ENCODE assay signal across 9 cellular contexts in the genomic region with DNA sequence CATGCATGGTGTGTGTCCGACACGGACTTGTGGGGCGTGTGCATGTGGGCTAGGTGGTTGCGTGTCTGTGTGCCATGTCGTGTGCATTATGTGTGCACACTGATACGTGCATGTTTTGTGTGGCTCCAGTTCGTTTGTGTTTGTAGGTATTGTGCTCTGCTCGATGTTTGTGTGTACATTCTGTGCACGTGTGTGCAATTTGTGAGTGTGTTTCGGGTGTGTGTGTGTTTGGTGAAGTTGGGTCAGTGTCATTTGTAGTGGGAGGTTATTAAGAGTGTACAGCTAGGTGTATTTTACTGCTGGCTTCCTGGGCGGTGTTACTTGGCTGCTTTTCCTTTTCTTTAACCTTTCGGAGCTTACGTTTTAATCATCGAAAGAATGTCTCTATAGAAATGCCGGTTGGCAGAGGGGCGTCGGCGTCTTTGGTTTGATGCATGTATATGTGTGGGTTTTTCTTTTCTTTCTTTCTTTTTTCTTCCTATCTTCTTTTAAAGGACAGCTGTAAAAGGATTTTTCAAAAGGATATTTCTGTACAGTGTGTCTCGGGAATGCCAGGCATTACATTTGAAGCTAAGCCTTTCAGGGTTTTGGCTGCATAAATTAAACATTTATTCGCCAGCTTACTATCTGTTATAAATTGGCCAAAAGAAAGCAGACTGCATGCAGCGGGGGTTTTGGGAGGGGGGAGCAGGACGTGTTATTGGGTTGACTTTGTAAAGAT. TPM values are rescaled to one million over a fixed set of nuclear protein-coding genes. Genes with fewer than 3 reads are reported as not detected.
DNase-seq lines count a peak whose midpoint lies in the region; ATAC-seq and TF ChIP-seq lines count a peak whose summit lies in the region.
"Had no signal": no experiment of that assay in that cellular context is flagged by ENCODE, and none has a peak within 500 bp of the region (broad histone marks: within the 10 kb centered on the region; RNA-seq: fewer than 3 reads in every experiment).

No MANE protein-coding gene starts in this region.

- TF ChIP-seq CTCF in hepatocyte (IDR thresholded peaks at IDR 0.05; ENCODE audit: poor library complexity): no peak

- peaks cover 33% of the 10 kb centered on the region for H3K27me3 ChIP-seq in H7 (ENCODE audit: control insufficient read depth, insufficient read depth, low read length)
- no peaks in the 10 kb centered on the region for H3K27me3 ChIP-seq in hepatocyte

- H3K4me3 ChIP-seq in H7 (ENCODE audit: insufficient read depth, low read depth, low read length): peak overlapping the region; percentile 58
- peak overlapping the region; percentile 82 for H3K4me3 ChIP-seq in hepatocyte
- H3K4me3 ChIP-seq in skin epidermis: peak overlapping the region in 5 of 7 experiments; percentile 18 to 59 (median 20)

- 7% methylated on average over 22 of the region's 22 CpGs for WGBS in hepatocyte (ENCODE audit: low lambda C conversion rate, missing lambda C conversion rate)

- no peak for ATAC-seq in HG03439 (IDR thresholded peaks at IDR 0.05; ENCODE audit: unreplicated experiment)
- ATAC-seq in GM19455 (IDR thresholded peaks at IDR 0.05; ENCODE audit: unreplicated experiment): no peak
- ATAC-seq in HG02588 (IDR thresholded peaks at IDR 0.05; ENCODE audit: unreplicated experiment): no peak

- no peaks in the 10 kb centered on the region for H3K9me3 ChIP-seq in hepatocyte (ENCODE audit: low read depth)

- peaks cover 5% of the 10 kb centered on the region for H3K4me1 ChIP-seq in hepatocyte (ENCODE audit: insufficient read depth)

- no peaks in the 10 kb centered on the region for H3K36me3 ChIP-seq in H7 (replicated peaks; ENCODE audit: control insufficient read depth, insufficient read depth, low read length)
- H3K36me3 ChIP-seq in hepatocyte (replicated peaks; ENCODE audit: insufficient read depth, low read depth): no peaks in the 10 kb centered on the region

- H3K9me2 ChIP-seq in hepatocyte (replicated peaks; ENCODE audit: insufficient read depth): no peaks in the 10 kb centered on the region

- H3K4me2 ChIP-seq in hepatocyte: peak overlapping the region; percentile 87

- H4K20me1 ChIP-seq in hepatocyte (ENCODE audit: insufficient read depth, poor library complexity, severe bottlenecking): no peaks in the 10 kb centered on the region

- H3K27ac ChIP-seq in hepatocyte (peak overlapping the region; percentile 85), skin epidermis (peak overlapping the region in 1 of 21 experiments; percentile 73)

- peaks cover 52% of the 10 kb centered on the region for H3K79me2 ChIP-seq in hepatocyte

- DNase-seq in H7: no peak
- peak; percentile 56 for DNase-seq in SK-N-DZ (ENCODE audit: low spot score)
- DNase-seq in hepatocyte (ENCODE audit: low spot score): peak; percentile 14
- DNase-seq in activated CD4-positive, alpha-beta T cell treated with anti-CD3 and anti-CD28 coated beads for 48 hours: no peak
- DNase-seq: activated CD4-positive, alpha-beta memory T cell treated with anti-CD3 and anti-CD28 coated beads, Interleukin-2, amount 10 ng/mL, durations not matched to agents 7 days and 5 days had no signal

- H2AFZ ChIP-seq in hepatocyte: peak overlapping the region; percentile 83

RNA-seq across cellular contexts. Expression of a gene that starts 1.3 kb away (rescaled TPM):
- 0.07 and 0.63 TPM in 2 replicates for total RNA-seq in H7 (2014; rRNA removed; shearing (Covaris generic))
- polyA plus RNA-seq in SK-N-DZ (2014; cell fraction: cytosol; rRNA removed): 2.3 and 2.7 TPM in 2 replicates
- polyA plus RNA-seq in SK-N-DZ (2014; cell fraction: nucleus; rRNA removed): 2.1 and 2.6 TPM in 2 replicates
- total RNA-seq in hepatocyte: 6.9 and 8.7 TPM in 2 replicates
- polyA plus RNA-seq in hepatocyte: 1.4 and 2.7 TPM in 2 replicates
- total RNA-seq: activated CD4-positive, alpha-beta memory T cell treated with anti-CD3 and anti-CD28 coated beads, Interleukin-2, amount 10 ng/mL, durations not matched to agents 7 days and 5 days had no signal

Comparison
In these comparisons a context has a peak if more than half of its experiments do, and no peak if none do; other contexts are left out.
1. DNase-seq: peak in SK-N-DZ (single experiment) and hepatocyte (single experiment); none in H7 (single experiment) and activated CD4-positive, alpha-beta T cell treated with anti-CD3 and anti-CD28 coated beads for 48 hours (single experiment).
2. H3K4me3 ChIP-seq: peak in every context shown above with its lines; median percentile 82 in hepatocyte; 58 in H7; 20 in skin epidermis.